ENCODE assay signal across 11 cellular contexts in the genomic region with DNA sequence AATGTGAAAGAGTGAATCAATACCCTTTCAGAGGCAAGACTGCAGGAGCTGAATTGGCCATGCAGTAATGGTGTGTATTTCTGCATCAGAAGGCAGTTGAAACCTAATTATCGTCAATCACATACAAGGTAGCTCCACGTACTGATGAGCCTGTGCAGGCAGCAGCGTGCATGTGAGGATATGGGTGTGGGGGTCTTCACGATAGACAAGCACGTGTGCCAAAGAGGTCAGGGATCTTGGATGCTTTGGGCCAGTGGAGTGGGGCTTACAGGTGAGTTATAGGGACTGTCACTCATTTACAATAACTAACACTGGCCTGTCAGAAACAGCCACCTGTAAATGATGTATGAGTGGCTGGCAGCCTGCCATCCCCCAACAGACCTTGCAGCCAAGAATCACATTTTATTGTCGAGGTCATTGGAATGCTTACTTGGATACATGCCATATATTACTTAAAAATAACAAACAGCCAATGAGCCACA.
DNase-seq lines count a peak whose midpoint lies in the region; ATAC-seq, FAIRE-seq and TF ChIP-seq lines count a peak whose summit lies in the region.
"Had no signal": no experiment of that assay in that cellular context is flagged by ENCODE, and none has a peak within 500 bp of the region (broad histone marks: within the 10 kb centered on the region; RNA-seq: fewer than 3 reads in every experiment).

No MANE protein-coding gene starts in this region.

- 88% methylated on average over 6 of the region's 6 CpGs for WGBS in smooth muscle cell (ENCODE audit: low lambda C conversion rate)

- CTCF ChIA-PET in HEK293 (lab: Yijun Ruan, JAX) (interaction anchor here (1.1 kb wide), 1 partner anchor 284 kb away, joined by 3 read pairs; no protein-coding TSS in a partner anchor), PC-3 (lab: Charles Lee) (no interaction called here)

- no TSS peak for BruUV-seq in PC-3 (replicated peaks; lab: Mats Ljungman, UMichigan)

- POLR2A ChIA-PET in HEK293 (lab: Yijun Ruan, JAX): no interaction called here
- POLR2A ChIA-PET in PC-3 (lab: Charles Lee; ENCODE audit: unreplicated experiment): no interaction called here

- H3K36me3 ChIP-seq in HEK293 (ENCODE audit: control insufficient read depth in 2 of 2, insufficient read depth in 1 of 2, low read length in 2 of 2) (no peaks in the 10 kb centered on the region), PC-3 (ENCODE audit: low read depth, low read length) (no peaks in the 10 kb centered on the region), smooth muscle cell (ENCODE audit: low read depth) (no peaks in the 10 kb centered on the region)
- H3K36me3 ChIP-seq: BE2C, vagina had no signal

- H3K4me2 ChIP-seq in PC-3 (ENCODE audit: low read length) (peak overlapping the region; percentile 50), smooth muscle cell (no peak overlapping the region)

- TF ChIP-seq CTCF in HEK293 (tag by site-specific recombination; IDR thresholded peaks at IDR 0.05) (no peak), PC-3 (conservative IDR thresholded peaks at IDR 0.05; ENCODE audit: low read depth, low read length) (no peak), fibroblast of pulmonary artery (IDR thresholded peaks at IDR 0.05; ENCODE audit: low read length, missing control alignments) (no peak), smooth muscle cell (IDR thresholded peaks at IDR 0.05; ENCODE audit: borderline replicate concordance, insufficient read depth, poor library complexity, severe bottlenecking) (no peak), coronary artery (IDR thresholded peaks at IDR 0.05) (no peak)

- H3K4me3 ChIP-seq in HEK293 (ENCODE audit: low read depth, low read length) (no peak overlapping the region), PC-3 (ENCODE audit: low read length) (no peak overlapping the region), fibroblast of pulmonary artery (replicated peaks; ENCODE audit: low read depth, low read length) (no peak overlapping the region), smooth muscle cell (no peak overlapping the region), coronary artery (no peak overlapping the region)
- H3K4me3 ChIP-seq: vagina had no signal

- FAIRE-seq in GM12891 (lab: Jason Lieb, UNC): no peak
- FAIRE-seq: HTR-8/SVneo had no signal

- H3K27me3 ChIP-seq in PC-3 (ENCODE audit: low read length) (no peaks in the 10 kb centered on the region), smooth muscle cell (ENCODE audit: low read depth) (peaks cover 39% of the 10 kb centered on the region)
- H3K27me3 ChIP-seq: vagina had no signal

- ATAC-seq in PC-3: peak; percentile 58

- H4K20me1 ChIP-seq in PC-3 (ENCODE audit: low read length) (no peaks in the 10 kb centered on the region), smooth muscle cell (ENCODE audit: low read depth) (no peaks in the 10 kb centered on the region)

- H3K27ac ChIP-seq in HEK293 (ENCODE audit: extremely low read depth, low read depth, low read length) (peak overlapping the region; percentile 49; the same call in 1 of the 2 replicates), PC-3 (ENCODE audit: low read length) (no peak overlapping the region), smooth muscle cell (ENCODE audit: low read depth) (no peak overlapping the region), coronary artery (no peak overlapping the region)
- H3K27ac ChIP-seq: vagina had no signal

- H3K4me1 ChIP-seq in HEK293 (ENCODE audit: control insufficient read depth, insufficient read depth, low read length) (peaks cover 58% of the 10 kb centered on the region), PC-3 (ENCODE audit: insufficient read depth, low read length) (peaks cover 31% of the 10 kb centered on the region), smooth muscle cell (ENCODE audit: low read depth) (peaks cover 16% of the 10 kb centered on the region)
- H3K4me1 ChIP-seq: BE2C had no signal

- DNase-seq in A172 (ENCODE audit: low spot score) (peak; percentile 31), PC-3 (peak; percentile 90), fibroblast of pulmonary artery (ENCODE audit: low read depth) (peak; percentile 26), SW 1271 (lab: John Stamatoyannopoulos, UW) (no peak), GM12891 (ENCODE audit: insufficient read length, low spot score) (no peak), smooth muscle cell (lab: John Stamatoyannopoulos, UW; ENCODE audit: unreplicated experiment) (no peak), coronary artery (ENCODE audit: low spot score) (no peak)
- DNase-seq: BE2C had no signal

- intact Hi-C loops in PC-3 (cut with micrococcal nuclease): no loop called here

- H3K79me2 ChIP-seq in PC-3 (ENCODE audit: low read length) (no peaks in the 10 kb centered on the region), smooth muscle cell (ENCODE audit: low read depth) (no peaks in the 10 kb centered on the region)

- no peak for TF ChIP-seq POLR2A in GM12891 (IDR thresholded peaks at IDR 0.05; ENCODE audit: low read depth, low read length)

- H3F3A ChIP-seq in PC-3 (ENCODE audit: low read length, unreplicated experiment) (no peaks in the 10 kb centered on the region), smooth muscle cell (ENCODE audit: low read depth) (no peaks in the 10 kb centered on the region)

- H3K9me3 ChIP-seq in HEK293 (ENCODE audit: control insufficient read depth, insufficient read depth, low read depth, low read length) (no peaks in the 10 kb centered on the region), PC-3 (ENCODE audit: low read length) (no peaks in the 10 kb centered on the region), smooth muscle cell (replicated peaks; ENCODE audit: low read depth) (no peaks in the 10 kb centered on the region)
- H3K9me3 ChIP-seq: BE2C, vagina had no signal

- H3K9ac ChIP-seq in PC-3 (ENCODE audit: low read length) (no peak overlapping the region), smooth muscle cell (ENCODE audit: low read depth) (no peak overlapping the region)

- H2AFZ ChIP-seq in PC-3 (ENCODE audit: low read length) (no peak overlapping the region), smooth muscle cell (ENCODE audit: low read depth) (no peak overlapping the region)

- H3K9me2 ChIP-seq in PC-3 (replicated peaks; ENCODE audit: low read length): no peaks in the 10 kb centered on the region

TF ChIP-seq in HEK293, 187 proteins besides CTCF, POLR2A, EP300 and RAD21 (continues in another document):
- TF ChIP-seq ZFHX2 (tag by site-specific recombination; conservative IDR thresholded peaks at IDR 0.05) (no peak), ZNF132 (tag by site-specific recombination; IDR thresholded peaks at IDR 0.05; ENCODE audit: borderline replicate concordance) (no peak), SP2 (tag by site-specific recombination; IDR thresholded peaks at IDR 0.05) (peak; percentile 12; the same call in 1 of the 2 replicates), ZNF521 (tag by site-specific recombination; IDR thresholded peaks at IDR 0.05) (no peak), ZNF202 (tag by site-specific recombination; IDR thresholded peaks at IDR 0.05; ENCODE audit: borderline replicate concordance) (no peak), SCRT1 (tag by site-specific recombination; IDR thresholded peaks at IDR 0.05; ENCODE audit: borderline replicate concordance) (peak; percentile 90), AEBP2 (tag by site-specific recombination; IDR thresholded peaks at IDR 0.05; ENCODE audit: borderline replicate concordance) (no peak), ZBTB7A (tag by site-specific recombination; IDR thresholded peaks at IDR 0.05; ENCODE audit: low read depth) (no peak), ZIC2 (tag by site-specific recombination; IDR thresholded peaks at IDR 0.05) (no peak), ZNF311 (tag by site-specific recombination; IDR thresholded peaks at IDR 0.05; ENCODE audit: borderline replicate concordance) (no peak), SETDB1 (IDR thresholded peaks at IDR 0.05; ENCODE audit: insufficient read length, low read length) (no peak)

TF ChIP-seq in GM12891, 5 proteins besides CTCF, POLR2A, EP300 and RAD21:
- no peak for TF ChIP-seq POLR2AphosphoS5 (IDR thresholded peaks at IDR 0.05; ENCODE audit: low read depth, low read length)
- no peak for TF ChIP-seq PAX5 (IDR thresholded peaks at IDR 0.05; ENCODE audit: insufficient read depth, low read length, severe bottlenecking)
TF ChIP-seq in GM12891: peak in this region for 0.

Comparison
In these comparisons a context has a peak if more than half of its experiments do, and no peak if none do; other contexts are left out.
1. DNase-seq: peak in A172 (single experiment), PC-3 (single experiment) and fibroblast of pulmonary artery (single experiment); none in SW 1271 (0 of 2), GM12891 (single experiment), smooth muscle cell (single experiment) and coronary artery (single experiment).